In genomic region chr5:160278356-160278755, GRCh38 we compare ENCODE assay signal across 1 cellular context.
TF ChIP-seq lines count a peak whose summit lies in the region.

No MANE protein-coding gene starts in this region.

TF ChIP-seq in K562, 482 proteins besides CTCF, POLR2A, EP300 and RAD21:
- TF ChIP-seq ZNF512 (tag; IDR thresholded peaks at IDR 0.05) (no peak), ZBTB8A (IDR thresholded peaks at IDR 0.05; ENCODE audit: partially characterized antibody) (no peak), ZNF124 (CRISPR knock-in tag; IDR thresholded peaks at IDR 0.05) (no peak), ZBTB5 (IDR thresholded peaks at IDR 0.05) (no peak), ZNF668 (CRISPR knock-in tag; IDR thresholded peaks at IDR 0.05) (no peak), ZNF766 (CRISPR knock-in tag; conservative IDR thresholded peaks at IDR 0.05) (no peak), REST (CRISPR knock-in tag; IDR thresholded peaks at IDR 0.05; ENCODE audit: low read depth) (no peak), ZNF395 (CRISPR knock-in tag; IDR thresholded peaks at IDR 0.05) (no peak), FOXP1 (CRISPR knock-in tag; IDR thresholded peaks at IDR 0.05) (no peak), ZNF318 (IDR thresholded peaks at IDR 0.05; ENCODE audit: borderline replicate concordance in 1 of 2, low read depth in 1 of 2) (no peak), EHMT2 (IDR thresholded peaks at IDR 0.05) (no peak), ATF7 (IDR thresholded peaks at IDR 0.05) (no peak), NKRF (IDR thresholded peaks at IDR 0.05; ENCODE audit: borderline replicate concordance) (no peak), USF2 (CRISPR knock-in tag; IDR thresholded peaks at IDR 0.05) (no peak), HOXB6 (CRISPR knock-in tag; IDR thresholded peaks at IDR 0.05; ENCODE audit: borderline replicate concordance) (no peak), FOXM1 (IDR thresholded peaks at IDR 0.05; ENCODE audit: low read depth) (no peak), FOXM1 (CRISPR knock-in tag; IDR thresholded peaks at IDR 0.05; ENCODE audit: low read depth) (no peak), SUPT5H (IDR thresholded peaks at IDR 0.05) (no peak), TEAD1 (CRISPR knock-in tag; IDR thresholded peaks at IDR 0.05) (no peak), ZNF57 (CRISPR knock-in tag; IDR thresholded peaks at IDR 0.05) (no peak), ZMIZ1 (IDR thresholded peaks at IDR 0.05; ENCODE audit: low read depth in 2 of 2, low read length in 2 of 2) (no peak)
